1 cellular context compared by ENCODE assay signal in genomic region chr13:114314074-114314912, GRCh38.
TF ChIP-seq lines count a peak whose summit lies in the region.

CHAMP1 (plus strand) TSS chr13:114314503; CDS start chr13:114323843, 9,340 bp downstream.

TF ChIP-seq in HepG2, 621 proteins besides CTCF, POLR2A, EP300 and RAD21 (continued from another document and continues in another):
- TF ChIP-seq ZUFSP (CRISPR knock-in tag; IDR thresholded peaks at IDR 0.05; ENCODE audit: borderline replicate concordance) = no peak
- peak; percentile 93; the same call in 1 of the 2 replicates for TF ChIP-seq ELK4 (CRISPR knock-in tag; IDR thresholded peaks at IDR 0.05; ENCODE audit: borderline replicate concordance)
- 0 out of 2 replicates have a peak, but pooled peaks have one; percentile 29 for TF ChIP-seq ZBTB10 (CRISPR knock-in tag; IDR thresholded peaks at IDR 0.05; ENCODE audit: borderline replicate concordance)
- TF ChIP-seq ZNF761 (CRISPR knock-in tag; conservative IDR thresholded peaks at IDR 0.05) = peak; percentile 87; the same call in 1 of the 2 replicates
- TF ChIP-seq HNF1B (CRISPR knock-in tag; IDR thresholded peaks at IDR 0.05) = no peak
- TF ChIP-seq FOXA1 (IDR thresholded peaks at IDR 0.05) = no peak
- peak; percentile 11; the same call in 1 of the 2 replicates for TF ChIP-seq FOXA1 (CRISPR knock-in tag; IDR thresholded peaks at IDR 0.05)
- peak; percentile 34; the same call in 1 of the 2 replicates for TF ChIP-seq ELF1 (CRISPR knock-in tag; IDR thresholded peaks at IDR 0.05)
- 0 out of 2 replicates have a peak, but pooled peaks have one; percentile 75 for TF ChIP-seq ZNF780A (CRISPR knock-in tag; IDR thresholded peaks at IDR 0.05)
- peak; percentile 28; the same call in 1 of the 2 replicates for TF ChIP-seq ZNF230 (CRISPR knock-in tag; IDR thresholded peaks at IDR 0.05)
- TF ChIP-seq ARHGAP35 (CRISPR knock-in tag; IDR thresholded peaks at IDR 0.05; ENCODE audit: borderline replicate concordance) = no peak
- TF ChIP-seq TEAD2 (CRISPR knock-in tag; IDR thresholded peaks at IDR 0.05) = peak; percentile 81; the same call in 1 of the 2 replicates
- no peak for TF ChIP-seq FIP1L1 (IDR thresholded peaks at IDR 0.05; ENCODE audit: borderline replicate concordance, insufficient read depth, low read depth, low read length)
- peak; percentile 80; the same call in 1 of the 2 replicates for TF ChIP-seq ZNF562 (CRISPR knock-in tag; IDR thresholded peaks at IDR 0.05; ENCODE audit: borderline replicate concordance)
- peak; percentile 68; the same call in 1 of the 2 replicates for TF ChIP-seq ZNF296 (CRISPR knock-in tag; conservative IDR thresholded peaks at IDR 0.05)
- TF ChIP-seq TFE3 (CRISPR knock-in tag; IDR thresholded peaks at IDR 0.05) = peak; percentile 50; the same call in 1 of the 2 replicates
- TF ChIP-seq CBX2 (IDR thresholded peaks at IDR 0.05; ENCODE audit: low read depth, low read length) = no peak
- peak; percentile 53 for TF ChIP-seq CBX2 (CRISPR knock-in tag; IDR thresholded peaks at IDR 0.05; ENCODE audit: low read depth)
- TF ChIP-seq USF2 (IDR thresholded peaks at IDR 0.05; ENCODE audit: low read depth, low read length) = peak; percentile 58
- TF ChIP-seq USF2 (CRISPR knock-in tag; IDR thresholded peaks at IDR 0.05; ENCODE audit: borderline replicate concordance) = no peak; the same call in 1 of the 2 replicates
- TF ChIP-seq CC2D1A (CRISPR knock-in tag; IDR thresholded peaks at IDR 0.05) = no peak
- peak; percentile 55; the same call in 1 of the 2 replicates for TF ChIP-seq FOXK1 (CRISPR knock-in tag; IDR thresholded peaks at IDR 0.05; ENCODE audit: borderline replicate concordance, low read depth)
- TF ChIP-seq ZBTB26 (CRISPR knock-in tag; IDR thresholded peaks at IDR 0.05; ENCODE audit: borderline replicate concordance) = no peak; the same call in 1 of the 2 replicates
- peak; percentile 99 for TF ChIP-seq TFDP2 (CRISPR knock-in tag; IDR thresholded peaks at IDR 0.05)
- TF ChIP-seq CSRNP2 (CRISPR knock-in tag; conservative IDR thresholded peaks at IDR 0.05; ENCODE audit: low read depth) = peak; percentile 77; the same call in 1 of the 2 replicates
- TF ChIP-seq TCF12 (IDR thresholded peaks at IDR 0.05) = no peak
- peak; percentile 37; the same call in 1 of the 2 replicates for TF ChIP-seq TCF12 (CRISPR knock-in tag; IDR thresholded peaks at IDR 0.05)
- 0 out of 2 replicates have a peak, but pooled peaks have one; percentile 33 for TF ChIP-seq THAP9 (CRISPR knock-in tag; IDR thresholded peaks at IDR 0.05; ENCODE audit: borderline replicate concordance)
- TF ChIP-seq HDAC6 (IDR thresholded peaks at IDR 0.05; ENCODE audit: low read depth, low read length) = no peak
- TF ChIP-seq ZNF274 (CRISPR knock-in tag; IDR thresholded peaks at IDR 0.05) = peak; percentile 87
- peak; percentile 96 for TF ChIP-seq ZNF724P (CRISPR knock-in tag; IDR thresholded peaks at IDR 0.05; ENCODE audit: borderline replicate concordance)
- no peak for TF ChIP-seq SOX5 (CRISPR knock-in tag; IDR thresholded peaks at IDR 0.05; ENCODE audit: borderline replicate concordance)
- peak; percentile 51; the same call in 1 of the 2 replicates for TF ChIP-seq ZNF451 (CRISPR knock-in tag; IDR thresholded peaks at IDR 0.05)
- TF ChIP-seq EZH2 (conservative IDR thresholded peaks at IDR 0.05; ENCODE audit: low read depth, low read length) = no peak
- TF ChIP-seq RNF219 (CRISPR knock-in tag; IDR thresholded peaks at IDR 0.05) = no peak
